1 cellular context compared by ENCODE assay signal in the genomic region with DNA sequence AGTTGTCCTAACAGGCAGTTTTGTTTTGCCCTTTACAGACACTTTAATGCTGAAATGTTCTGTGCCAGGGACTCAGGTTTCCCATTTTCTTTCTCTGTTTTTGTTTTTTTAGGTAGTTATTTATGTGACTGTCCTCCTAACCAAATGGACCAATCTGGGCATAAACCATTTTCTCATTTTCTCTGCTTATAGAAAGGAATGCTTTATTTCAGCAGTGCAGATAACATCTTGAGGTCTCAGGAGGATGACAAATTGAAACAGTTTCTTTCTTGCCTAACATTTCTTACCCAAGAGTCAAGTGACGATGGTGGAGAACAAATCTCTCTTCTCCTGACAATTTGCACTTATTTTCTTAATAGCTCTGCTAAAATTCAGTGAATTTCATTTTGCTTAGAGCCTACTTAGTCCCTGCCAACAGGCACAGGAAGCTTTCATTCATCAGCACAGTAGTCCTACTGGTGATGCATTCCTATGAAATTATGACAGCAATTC.
TF ChIP-seq lines count a peak whose summit lies in the region.

No MANE protein-coding gene starts in this region.

TF ChIP-seq in HEK293, 187 proteins besides CTCF, POLR2A, EP300 and RAD21 (continued from another document):
- TF ChIP-seq ZBTB26 (tag by site-specific recombination; optimal IDR thresholded peaks at IDR 0.05): no peak
- TF ChIP-seq GLIS2 (tag by site-specific recombination; IDR thresholded peaks at IDR 0.05): no peak
- no peak for TF ChIP-seq ZNF426 (tag by site-specific recombination; IDR thresholded peaks at IDR 0.05)
- TF ChIP-seq ZNF155 (tag by site-specific recombination; IDR thresholded peaks at IDR 0.05): no peak
- TF ChIP-seq, protein P1, sequence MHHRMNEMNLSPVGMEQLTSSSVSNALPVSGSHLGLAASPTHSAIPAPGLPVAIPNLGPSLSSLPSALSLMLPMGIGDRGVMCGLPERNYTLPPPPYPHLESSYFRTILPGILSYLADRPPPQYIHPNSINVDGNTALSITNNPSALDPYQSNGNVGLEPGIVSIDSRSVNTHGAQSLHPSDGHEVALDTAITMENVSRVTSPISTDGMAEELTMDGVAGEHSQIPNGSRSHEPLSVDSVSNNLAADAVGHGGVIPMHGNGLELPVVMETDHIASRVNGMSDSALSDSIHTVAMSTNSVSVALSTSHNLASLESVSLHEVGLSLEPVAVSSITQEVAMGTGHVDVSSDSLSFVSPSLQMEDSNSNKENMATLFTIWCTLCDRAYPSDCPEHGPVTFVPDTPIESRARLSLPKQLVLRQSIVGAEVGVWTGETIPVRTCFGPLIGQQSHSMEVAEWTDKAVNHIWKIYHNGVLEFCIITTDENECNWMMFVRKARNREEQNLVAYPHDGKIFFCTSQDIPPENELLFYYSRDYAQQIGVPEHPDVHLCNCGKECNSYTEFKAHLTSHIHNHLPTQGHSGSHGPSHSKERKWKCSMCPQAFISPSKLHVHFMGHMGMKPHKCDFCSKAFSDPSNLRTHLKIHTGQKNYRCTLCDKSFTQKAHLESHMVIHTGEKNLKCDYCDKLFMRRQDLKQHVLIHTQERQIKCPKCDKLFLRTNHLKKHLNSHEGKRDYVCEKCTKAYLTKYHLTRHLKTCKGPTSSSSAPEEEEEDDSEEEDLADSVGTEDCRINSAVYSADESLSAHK (tag by site-specific recombination; IDR thresholded peaks at IDR 0.05): no peak
- TF ChIP-seq ZNF140 (tag by site-specific recombination; IDR thresholded peaks at IDR 0.05): no peak
- TF ChIP-seq GLI2 (tag by site-specific recombination; IDR thresholded peaks at IDR 0.05; ENCODE audit: borderline replicate concordance, low read depth): no peak
- no peak for TF ChIP-seq INSM2 (tag by site-specific recombination; IDR thresholded peaks at IDR 0.05)
- no peak for TF ChIP-seq ZNF302 (tag by site-specific recombination; IDR thresholded peaks at IDR 0.05; ENCODE audit: low read depth)
- no peak for TF ChIP-seq ZNF174 (tag by site-specific recombination; IDR thresholded peaks at IDR 0.05)
- 0 out of 2 replicates have a peak, but pooled peaks have one; percentile 17 for TF ChIP-seq ZNF664 (tag by site-specific recombination; IDR thresholded peaks at IDR 0.05)
- no peak for TF ChIP-seq ZNF473 (tag by site-specific recombination; IDR thresholded peaks at IDR 0.05)
- TF ChIP-seq ZNF221 (tag by site-specific recombination; IDR thresholded peaks at IDR 0.05; ENCODE audit: borderline replicate concordance): no peak
- no peak for TF ChIP-seq ZNF571 (tag by site-specific recombination; IDR thresholded peaks at IDR 0.05)
- TF ChIP-seq, protein P2, sequence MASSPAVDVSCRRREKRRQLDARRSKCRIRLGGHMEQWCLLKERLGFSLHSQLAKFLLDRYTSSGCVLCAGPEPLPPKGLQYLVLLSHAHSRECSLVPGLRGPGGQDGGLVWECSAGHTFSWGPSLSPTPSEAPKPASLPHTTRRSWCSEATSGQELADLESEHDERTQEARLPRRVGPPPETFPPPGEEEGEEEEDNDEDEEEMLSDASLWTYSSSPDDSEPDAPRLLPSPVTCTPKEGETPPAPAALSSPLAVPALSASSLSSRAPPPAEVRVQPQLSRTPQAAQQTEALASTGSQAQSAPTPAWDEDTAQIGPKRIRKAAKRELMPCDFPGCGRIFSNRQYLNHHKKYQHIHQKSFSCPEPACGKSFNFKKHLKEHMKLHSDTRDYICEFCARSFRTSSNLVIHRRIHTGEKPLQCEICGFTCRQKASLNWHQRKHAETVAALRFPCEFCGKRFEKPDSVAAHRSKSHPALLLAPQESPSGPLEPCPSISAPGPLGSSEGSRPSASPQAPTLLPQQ (tag by site-specific recombination; IDR thresholded peaks at IDR 0.05): no peak
- no peak for TF ChIP-seq ZNF629 (tag by site-specific recombination; IDR thresholded peaks at IDR 0.05)
- TF ChIP-seq SP2 (tag by site-specific recombination; IDR thresholded peaks at IDR 0.05): no peak
- TF ChIP-seq ZNF350 (tag by site-specific recombination; IDR thresholded peaks at IDR 0.05): no peak
- TF ChIP-seq ZNF366 (tag by site-specific recombination; conservative IDR thresholded peaks at IDR 0.05): no peak
- TF ChIP-seq BCL11B (tag by site-specific recombination; IDR thresholded peaks at IDR 0.05; ENCODE audit: low read depth): no peak
- TF ChIP-seq ZNF514 (tag by site-specific recombination; IDR thresholded peaks at IDR 0.05): no peak
